14 cellular contexts compared by ENCODE assay signal in the genomic region with DNA sequence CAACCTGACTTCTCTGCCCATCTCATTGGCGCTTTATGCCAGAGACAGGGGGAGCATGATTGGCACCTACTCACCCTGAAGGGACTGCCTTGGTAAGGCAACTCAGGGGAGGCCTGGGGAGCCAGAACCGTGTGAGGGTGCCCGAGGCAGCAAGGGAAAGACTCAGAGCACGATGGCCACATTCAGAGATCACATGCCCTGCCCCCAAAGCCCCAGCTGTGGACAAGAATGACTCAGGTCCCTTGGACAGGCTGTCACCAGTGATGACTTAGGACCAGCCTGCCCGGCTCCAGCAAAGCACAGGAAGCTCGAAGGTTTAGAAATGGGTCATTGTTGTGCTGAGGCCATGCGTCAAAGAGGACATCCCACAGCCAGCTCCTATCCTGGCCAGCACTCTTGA. TPM values are rescaled to one million over a fixed set of nuclear protein-coding genes. Genes with fewer than 3 reads are reported as not detected.
DNase-seq lines count a peak whose midpoint lies in the region; ATAC-seq and TF ChIP-seq lines count a peak whose summit lies in the region.
"Had no signal": no experiment of that assay in that cellular context is flagged by ENCODE, and none has a peak within 500 bp of the region (broad histone marks: within the 10 kb centered on the region; RNA-seq: fewer than 3 reads in every experiment).

No MANE protein-coding gene starts in this region.

- no peak for TF ChIP-seq POLR2A in prostate gland (IDR thresholded peaks at IDR 0.05)

- ATAC-seq in heart right ventricle (peak in 5 of 8 donors; percentile 5 to 69 (median 48)), HG03159 (IDR thresholded peaks at IDR 0.05; ENCODE audit: unreplicated experiment) (no peak)

- peaks cover 51% of the 10 kb centered on the region for H3K4me1 ChIP-seq in SJSA1 (replicated peaks)
- H3K4me1 ChIP-seq in heart right ventricle, result peaks cover under 1 to 77% (median 64%) of the 10 kb centered on the region in 9 donors
- peaks cover 19% of the 10 kb centered on the region for H3K4me1 ChIP-seq in prostate gland (replicated peaks)
- H3K4me1 ChIP-seq: uterus had no signal

- H3K4me3 ChIP-seq in GM12865 (ENCODE audit: low read depth, low read length) (no peak overlapping the region), SJSA1 (no peak overlapping the region), heart right ventricle (no peak overlapping the region), prostate gland (no peak overlapping the region)
- H3K4me3 ChIP-seq: esophagus squamous epithelium, uterus had no signal

- intact Hi-C loops in heart right ventricle (cut with DNase I), result loop anchor here in 1 of 10 donors (10.0 kb wide), 1 partner anchor 49 kb away; the partner anchor contains the start of gene LIMD1
- intact Hi-C loops in prostate gland (cut with DNase I), result no loop called here

- TF ChIP-seq CTCF in GM12865 (IDR thresholded peaks at IDR 0.05; ENCODE audit: insufficient read depth, low read depth, low read length, missing control alignments) (no peak), heart right ventricle (IDR thresholded peaks at IDR 0.05) (no peak), prostate gland (IDR thresholded peaks at IDR 0.05) (no peak)

- peak; percentile 69 for DNase-seq in GM12865 (ENCODE audit: low read depth)
- peak; percentile 62 to 84 for DNase-seq in SJSA1 (ENCODE audit: low read depth in 1 of 2, low spot score in 2 of 2)
- no peak for DNase-seq in heart right ventricle
- no peak for DNase-seq in prostate gland (ENCODE audit: low spot score)
- DNase-seq in HPDE6-E6E7 (ENCODE audit: extremely low spot score), result no peak
- no peak for DNase-seq in stimulated activated CD4-positive, alpha-beta T cell treated with anti-CD3 and anti-CD28 coated beads, Interleukin-1b, Interleukin-23, amount 100 ng/mL, for 48 hours
- no peak for DNase-seq in germinal center (ENCODE audit: low spot score)
- DNase-seq: activated CD4-positive, CD25-positive, alpha-beta regulatory T cell treated with anti-CD3 and anti-CD28 coated beads, Interleukin-2, amount 50 U/mL, for 72 hours; esophagus squamous epithelium; NCI-H82; stimulated activated CD4-positive, alpha-beta T cell treated with anti-CD3 and anti-CD28 coated beads, Interleukin-2, amount 100 ng/mL, for 24 hours; uterus had no signal

- H3K9me3 ChIP-seq in SJSA1 (replicated peaks) (no peaks in the 10 kb centered on the region), heart right ventricle (no peaks in the 10 kb centered on the region), prostate gland (no peaks in the 10 kb centered on the region)
- H3K9me3 ChIP-seq: esophagus squamous epithelium, uterus had no signal

- H3K27ac ChIP-seq in SJSA1 (peak overlapping the region; percentile 51), heart right ventricle (peak overlapping the region in 4 of 10 donors; percentile 29 to 84 (median 46)), prostate gland (peak overlapping the region; percentile 61 to 80)
- H3K27ac ChIP-seq: KMS-11 had no signal

- H3K36me3 ChIP-seq in SJSA1 (0 out of 2 replicates have a peak, but pooled peaks cover 6% of the 10 kb centered on the region), heart right ventricle (peaks cover 0 to 13% (median 0%) of the 10 kb centered on the region in 9 donors), prostate gland (no peaks in the 10 kb centered on the region)
- H3K36me3 ChIP-seq: uterus had no signal

- WGBS in heart right ventricle, 2 donors, result 49 to 64% methylated on average over 7 of the region's 7 CpGs
- WGBS in prostate gland, result 62% methylated on average over 7 of the region's 7 CpGs

- H3K27me3 ChIP-seq in SJSA1 (replicated peaks), result no peaks in the 10 kb centered on the region
- no peaks in the 10 kb centered on the region for H3K27me3 ChIP-seq in heart right ventricle
- no peaks in the 10 kb centered on the region for H3K27me3 ChIP-seq in prostate gland (replicated peaks; ENCODE audit: insufficient read depth)
- H3K27me3 ChIP-seq: esophagus squamous epithelium, uterus had no signal

RNA-seq across cellular contexts. Expression of gene LIMD1, which starts 49.1 kb away (rescaled TPM):
- total RNA-seq in SJSA1 (2014; rRNA removed; shearing (Covaris generic)), result 5.3 and 11.0 TPM in 2 replicates
- total RNA-seq in heart right ventricle, result 10 to 100 TPM; 24.1 to 47.6 (median 35.5) TPM
- 10 to 100 TPM in 1 of 2 donors, 1 to 10 TPM in 1; 6.1 to 21.7 TPM for polyA plus RNA-seq in heart right ventricle
- total RNA-seq in prostate gland, result 10 to 100 TPM; 34.2 to 40.2 TPM

Comparison
In these comparisons a context has a peak if more than half of its experiments do, and no peak if none do; other contexts are left out.
1. DNase-seq: peak in GM12865 (single experiment) and SJSA1 (2 of 2); none in heart right ventricle (0 of 2), prostate gland (single experiment), HPDE6-E6E7 (single experiment), stimulated activated CD4-positive, alpha-beta T cell treated with anti-CD3 and anti-CD28 coated beads, Interleukin-1b, Interleukin-23, amount 100 ng/mL, for 48 hours (single experiment) and germinal center (single experiment).